3 cellular contexts compared by ENCODE assay signal in genomic region chr11:28298209-28298608, GRCh38.
TF ChIP-seq lines count a peak whose summit lies in the region.

No MANE protein-coding gene starts in this region.

TF ChIP-seq in HepG2, 621 proteins besides CTCF, POLR2A, EP300 and RAD21:
- TF ChIP-seq MAFK (conservative IDR thresholded peaks at IDR 0.05 in 1 of 2, IDR thresholded peaks at IDR 0.05 in 1 of 2; ENCODE audit: low read length in 2 of 2) (peak; percentile 93 to 98), MAFF (IDR thresholded peaks at IDR 0.05; ENCODE audit: low read depth, low read length) (peak; percentile 98), HMGXB3 (CRISPR knock-in tag; IDR thresholded peaks at IDR 0.05; ENCODE audit: borderline replicate concordance) (no peak)

TF ChIP-seq in K562, 482 proteins besides CTCF, POLR2A, EP300 and RAD21:
- TF ChIP-seq FOXO4 (CRISPR knock-in tag; IDR thresholded peaks at IDR 0.05), result no peak
- TF ChIP-seq C11orf30 (IDR thresholded peaks at IDR 0.05; ENCODE audit: low read depth), result peak; percentile 67
- no peak for TF ChIP-seq GTF2A2 (tag; IDR thresholded peaks at IDR 0.05)
- TF ChIP-seq MAFF (IDR thresholded peaks at IDR 0.05; ENCODE audit: low read length), result peak; percentile 95
- TF ChIP-seq ZNF316 (IDR thresholded peaks at IDR 0.05), result peak; percentile 80
- TF ChIP-seq MAFK (IDR thresholded peaks at IDR 0.05; ENCODE audit: low read length), result peak; percentile 95
- peak; percentile 69 for TF ChIP-seq MAFG (tag; conservative IDR thresholded peaks at IDR 0.05)
- no peak for TF ChIP-seq CHD4 (IDR thresholded peaks at IDR 0.05; ENCODE audit: insufficient read depth, insufficient replicate concordance, low read depth, low read length, poor library complexity, severe bottlenecking)

TF ChIP-seq in H1, 55 proteins besides CTCF, POLR2A, EP300 and RAD21:
- no peak for TF ChIP-seq TEAD4 (IDR thresholded peaks at IDR 0.05; ENCODE audit: low read depth, low read length)
- no peak for TF ChIP-seq SP4 (IDR thresholded peaks at IDR 0.05; ENCODE audit: low read length)
- TF ChIP-seq CHD2 (IDR thresholded peaks at IDR 0.05; ENCODE audit: low read length), result no peak
- TF ChIP-seq MAFK (IDR thresholded peaks at IDR 0.05; ENCODE audit: low read depth, low read length), result peak; percentile 88
- TF ChIP-seq KDM5A (IDR thresholded peaks at IDR 0.05; ENCODE audit: low read length), result no peak
- no peak for TF ChIP-seq USF2 (IDR thresholded peaks at IDR 0.05; ENCODE audit: low read length)
- no peak for TF ChIP-seq SP1 (IDR thresholded peaks at IDR 0.05; ENCODE audit: low read depth, low read length)
